ENCODE assay signal across 1 cellular context in genomic region chr3:25582242-25582641, GRCh38.
A peak's percentile ranks its signal among the peaks of the same experiment; 100 is the strongest.
TF ChIP-seq lines count a peak whose summit lies in the region.

No MANE protein-coding gene starts in this region.

TF ChIP-seq in K562, 482 proteins besides CTCF, POLR2A, EP300 and RAD21 (continued from another document and continues in another):
- TF ChIP-seq TAL1 (IDR thresholded peaks at IDR 0.05) (peak; percentile 23; the same call in 1 of the 2 replicates), ZNF146 (CRISPR knock-in tag; IDR thresholded peaks at IDR 0.05; ENCODE audit: unreplicated experiment) (no peak), THAP7 (CRISPR knock-in tag; IDR thresholded peaks at IDR 0.05) (no peak), HDAC1 (IDR thresholded peaks at IDR 0.05) (peak in 1 of 2 experiments; percentile 97; a peak in 2 of 4 replicates), MAX (CRISPR knock-in tag; IDR thresholded peaks at IDR 0.05) (no peak), ZKSCAN8 (CRISPR knock-in tag; IDR thresholded peaks at IDR 0.05) (no peak), ZBTB9 (CRISPR knock-in tag; IDR thresholded peaks at IDR 0.05) (no peak), DACH1 (IDR thresholded peaks at IDR 0.05; ENCODE audit: partially characterized antibody) (peak; percentile 27), FOSL1 (tag; conservative IDR thresholded peaks at IDR 0.05) (peak; percentile 96), KLF10 (CRISPR knock-in tag; IDR thresholded peaks at IDR 0.05) (no peak), PRMT5 (CRISPR knock-in tag; IDR thresholded peaks at IDR 0.05) (no peak), POLR3G (IDR thresholded peaks at IDR 0.05; ENCODE audit: extremely low read depth, insufficient read length, insufficient replicate concordance) (no peak), SMARCC2 (IDR thresholded peaks at IDR 0.05; ENCODE audit: low read depth) (peak; percentile 84), USF1 (CRISPR knock-in tag; IDR thresholded peaks at IDR 0.05) (no peak; the same call in 1 of the 2 replicates), ZC3H11A (IDR thresholded peaks at IDR 0.05; ENCODE audit: low read depth, low read length) (no peak), ZNF449 (CRISPR knock-in tag; IDR thresholded peaks at IDR 0.05) (no peak), ZFP91 (CRISPR knock-in tag; IDR thresholded peaks at IDR 0.05) (no peak), MTF1 (CRISPR knock-in tag; IDR thresholded peaks at IDR 0.05; ENCODE audit: borderline replicate concordance) (no peak), E2F3 (CRISPR knock-in tag; IDR thresholded peaks at IDR 0.05) (no peak), FIP1L1 (IDR thresholded peaks at IDR 0.05; ENCODE audit: low read depth, low read length, poor library complexity, severe bottlenecking) (no peak), DNMT1 (IDR thresholded peaks at IDR 0.05) (no peak), IFI16 (CRISPR knock-in tag; IDR thresholded peaks at IDR 0.05) (no peak), SOX6 (IDR thresholded peaks at IDR 0.05) (peak; percentile 96), MXI1 (IDR thresholded peaks at IDR 0.05; ENCODE audit: low read depth, low read length) (no peak), ZNF584 (CRISPR knock-in tag; IDR thresholded peaks at IDR 0.05; ENCODE audit: low read depth) (no peak), TRIM24 (IDR thresholded peaks at IDR 0.05) (peak; percentile 43 to 67; a peak in 3 of 4 replicates), ZNF174 (CRISPR knock-in tag; IDR thresholded peaks at IDR 0.05) (no peak), BRF1 (IDR thresholded peaks at IDR 0.05; ENCODE audit: borderline replicate concordance, extremely low read depth, insufficient read length) (no peak), HMG20A (CRISPR knock-in tag; conservative IDR thresholded peaks at IDR 0.05) (no peak), ZNF212 (CRISPR knock-in tag; IDR thresholded peaks at IDR 0.05) (no peak), ZEB2 (IDR thresholded peaks at IDR 0.05) (0 out of 2 replicates have a peak, but pooled peaks have one; percentile 61), ZNF318 (IDR thresholded peaks at IDR 0.05; ENCODE audit: borderline replicate concordance in 1 of 2, low read depth in 1 of 2) (0 out of 4 replicates have a peak, but pooled peaks of 1 of the 2 experiments have one; percentile 62), LARP7 (IDR thresholded peaks at IDR 0.05) (no peak), HLTF (IDR thresholded peaks at IDR 0.05) (no peak), SMC3 (conservative IDR thresholded peaks at IDR 0.05; ENCODE audit: insufficient read depth, low read depth, low read length) (no peak), NFE2L1 (tag; IDR thresholded peaks at IDR 0.05; ENCODE audit: borderline replicate concordance, low read depth) (peak; percentile 65), POLR3A (IDR thresholded peaks at IDR 0.05; ENCODE audit: borderline replicate concordance, extremely low read depth, insufficient read depth, insufficient read length) (no peak), ZNF436 (CRISPR knock-in tag; IDR thresholded peaks at IDR 0.05) (no peak), PHB2 (IDR thresholded peaks at IDR 0.05; ENCODE audit: low read depth) (no peak)
